Comparison of ENCODE assay signal across 10 cellular contexts in genomic region chr12:6788972-6789905, GRCh38. TPM values are rescaled to one million over a fixed set of nuclear protein-coding genes. Genes with fewer than 3 reads are reported as not detected.
DNase-seq lines count a peak whose midpoint lies in the region; ATAC-seq and TF ChIP-seq lines count a peak whose summit lies in the region.
"Had no signal": no experiment of that assay in that cellular context is flagged by ENCODE, and none has a peak within 500 bp of the region (broad histone marks: within the 10 kb centered on the region; RNA-seq: fewer than 3 reads in every experiment).

Gene CD4 (plus strand): TSS chr12:6789528. CDS start chr12:6800139, 10,611 bp downstream.

- H3K4me1 ChIP-seq in breast epithelium (no peaks in the 10 kb centered on the region), aorta (ENCODE audit: control insufficient read depth in 1 of 2, insufficient read depth in 2 of 2, low read length in 2 of 2) (no peaks in the 10 kb centered on the region)

- intact Hi-C loops in breast epithelium (cut with DNase I; ENCODE audit: low total_unique reads) (no loop called here), MCF 10A (cut with micrococcal nuclease) (no loop called here), aorta (cut with DNase I) (no loop called here)

- peak within 1 kb of the TSS; percentile 30 to 44 (median 32) for H3K4me3 ChIP-seq in breast epithelium
- H3K4me3 ChIP-seq in coronary artery, result peak within 1 kb of the TSS; percentile 49
- H3K4me3 ChIP-seq in aorta (ENCODE audit: low read length in 2 of 2), result no peak within 1 kb of the TSS

- H3K36me3 Mint-ChIP-seq in MCF 10A (ENCODE audit: insufficient read depth, unreplicated experiment) (no peaks in the 10 kb centered on the region), neural crest cell (ENCODE audit: low read depth) (no peaks in the 10 kb centered on the region)
- H3K36me3 Mint-ChIP-seq: IgD-negative memory B cell had no signal

- H3K4me1 Mint-ChIP-seq in MCF 10A (ENCODE audit: insufficient read depth, unreplicated experiment) (no peaks in the 10 kb centered on the region), neural crest cell (peaks cover 41% of the 10 kb centered on the region)

- no peak within 1 kb of the TSS for H3K4me3 Mint-ChIP-seq in MCF 10A (ENCODE audit: unreplicated experiment)
- H3K4me3 Mint-ChIP-seq in neural crest cell, result no peak within 1 kb of the TSS

- no TSS peak for BruUV-seq in MCF 10A (replicated peaks; lab: Mats Ljungman, UMichigan)

- H3K27me3 ChIP-seq in breast epithelium (no peaks in the 10 kb centered on the region), aorta (ENCODE audit: control insufficient read depth in 1 of 2, insufficient read depth in 2 of 2, low read length in 1 of 2) (no peaks in the 10 kb centered on the region)

- H3K27me3 Mint-ChIP-seq in MCF 10A (ENCODE audit: insufficient read depth, unreplicated experiment) (peaks cover 32% of the 10 kb centered on the region), neural crest cell (ENCODE audit: low read depth) (no peaks in the 10 kb centered on the region)

- CTCF ChIA-PET in MCF 10A (lab: Yijun Ruan, JAX), result interaction anchor here (0.5 to 1.7 kb wide), 8 partner anchors 9 to 173 kb away, joined by 3 to 5 read pairs (median 5); partner anchors contain the start of gene MLF2

- no peak for TF ChIP-seq CTCF in breast epithelium (IDR thresholded peaks at IDR 0.05)
- no peak for TF ChIP-seq CTCF in MCF 10A (IDR thresholded peaks at IDR 0.05; ENCODE audit: unreplicated experiment)
- TF ChIP-seq CTCF in coronary artery (IDR thresholded peaks at IDR 0.05), result no peak
- no peak for TF ChIP-seq CTCF in neural crest cell (conservative IDR thresholded peaks at IDR 0.05)

- DNase-seq in breast epithelium (ENCODE audit: low spot score in 2 of 2), result no peak
- DNase-seq in MCF 10A (ENCODE audit: unreplicated experiment), result no peak
- DNase-seq in coronary artery (ENCODE audit: low spot score), result no peak
- DNase-seq in neural crest cell (ENCODE audit: low read depth, low spot score), result no peak
- peak in 1 of 2 donors; percentile 92 for DNase-seq in aorta
- no peak for DNase-seq in HCEC 1CT
- no peak for DNase-seq in GOT3 (lab: John Stamatoyannopoulos, UW)

- H3K27ac ChIP-seq in breast epithelium (peak within 1 kb of the TSS; percentile 2 to 66), coronary artery (peak within 1 kb of the TSS in 1 of 2 donors; percentile 78), aorta (ENCODE audit: low read depth in 1 of 2, low read length in 2 of 2) (no peak within 1 kb of the TSS)

- no peak for TF ChIP-seq POLR2A in breast epithelium (IDR thresholded peaks at IDR 0.05)

- H3K36me3 ChIP-seq in breast epithelium, result no peaks in the 10 kb centered on the region
- no peaks in the 10 kb centered on the region for H3K36me3 ChIP-seq in aorta (ENCODE audit: control insufficient read depth in 1 of 2, insufficient read depth in 2 of 2, low read length in 1 of 2)

- no peaks in the 10 kb centered on the region for H3K9me3 Mint-ChIP-seq in MCF 10A (ENCODE audit: unreplicated experiment)
- no peaks in the 10 kb centered on the region for H3K9me3 Mint-ChIP-seq in neural crest cell
- H3K9me3 Mint-ChIP-seq: IgD-negative memory B cell had no signal

- ATAC-seq in aorta (ENCODE audit: low FRiP score) (peak; percentile 51), HG03135 (IDR thresholded peaks at IDR 0.05; ENCODE audit: unreplicated experiment) (no peak)

- H3K27ac Mint-ChIP-seq in MCF 10A (ENCODE audit: low read depth, unreplicated experiment) (no peak within 1 kb of the TSS), neural crest cell (ENCODE audit: unreplicated experiment) (peak within 1 kb of the TSS; percentile 46)

- no peaks in the 10 kb centered on the region for H3K9me3 ChIP-seq in breast epithelium
- H3K9me3 ChIP-seq in aorta (ENCODE audit: control insufficient read depth, low read length), result no peaks in the 10 kb centered on the region

- 65% methylated on average over 18 of the region's 18 CpGs for WGBS in aorta, 2 donors

- POLR2A ChIA-PET in MCF 10A (lab: Yijun Ruan, JAX), result no interaction called here

RNA-seq across cellular contexts. Expression of gene CD4, which starts in this region (rescaled TPM):
- total RNA-seq in breast epithelium (10 to 100 TPM in 2 of 3 donors, 1 to 10 TPM in 1; 5.9 to 29.0 (median 11.0) TPM), MCF 10A (2022) (not detected in 2 replicates), neural crest cell (3.8 and 4.1 TPM in 2 replicates), aorta (10 to 100 TPM; 20.1 to 40.6 TPM)
- 10 to 100 TPM in 1 of 2 donors, 1 to 10 TPM in 1; 2.1 to 14.3 TPM for polyA plus RNA-seq in aorta
- total RNA-seq: endothelial cell of umbilical vein had no signal
- polyA plus RNA-seq: endothelial cell of umbilical vein had no signal

Comparison
In these comparisons a context has a peak if more than half of its experiments do, and no peak if none do; other contexts are left out.
1. H3K27ac ChIP-seq: peak in breast epithelium (2 of 2); none in aorta (0 of 2).
2. H3K4me3 ChIP-seq: peak in breast epithelium (3 of 3) and coronary artery (single experiment); none in aorta (0 of 2).